1 cellular context compared by ENCODE assay signal in the genomic region with DNA sequence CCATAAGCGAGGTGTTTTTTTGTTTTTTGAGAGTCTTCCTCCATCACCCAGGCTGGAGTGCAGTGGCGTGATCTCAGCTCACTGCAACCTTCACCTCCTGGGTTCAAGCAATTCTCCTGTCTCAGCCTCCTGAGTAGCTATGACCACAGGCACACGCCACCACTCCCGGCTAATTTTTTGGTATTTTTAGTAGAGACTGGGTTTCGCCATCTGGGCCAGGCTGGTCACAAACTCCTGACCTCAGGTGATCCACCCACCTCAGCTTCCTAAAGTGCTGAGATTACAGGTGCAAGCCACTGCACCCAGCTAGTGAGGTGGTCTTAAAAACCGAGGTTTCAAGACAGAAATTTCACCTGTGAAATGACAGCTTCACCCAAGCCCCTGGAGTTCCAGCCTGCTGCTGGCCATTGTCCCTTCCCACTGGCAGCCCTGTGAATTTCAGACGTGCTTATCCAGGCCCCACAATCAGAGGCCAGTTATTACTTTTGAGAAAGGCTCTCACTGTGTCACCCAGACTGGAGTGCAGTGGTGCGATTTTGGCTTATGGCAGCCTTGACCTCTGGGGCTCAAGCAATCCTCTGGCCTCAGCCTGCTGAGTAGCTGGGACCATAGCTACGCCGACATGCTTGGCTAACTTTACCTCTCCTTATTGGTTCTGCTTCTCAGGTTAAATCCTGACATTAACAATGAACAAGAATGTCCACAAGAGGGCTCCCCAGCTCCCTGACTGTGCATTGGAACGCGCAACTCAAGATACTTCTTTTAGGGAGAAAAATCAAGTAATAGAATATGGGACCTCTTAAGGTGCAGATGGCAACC.
TF ChIP-seq lines count a peak whose summit lies in the region.

No MANE protein-coding gene starts in this region.

TF ChIP-seq in K562, 482 proteins besides CTCF, POLR2A, EP300 and RAD21 (continued from another document):
- TF ChIP-seq ATF2 (CRISPR knock-in tag; IDR thresholded peaks at IDR 0.05) (no peak), HMG20B (CRISPR knock-in tag; IDR thresholded peaks at IDR 0.05) (no peak), EWSR1 (IDR thresholded peaks at IDR 0.05; ENCODE audit: borderline replicate concordance, low read depth, partially characterized antibody) (no peak), HCFC1 (IDR thresholded peaks at IDR 0.05; ENCODE audit: low read depth, low read length) (0 out of 2 replicates have a peak, but pooled peaks have one; percentile 21), NCOA6 (IDR thresholded peaks at IDR 0.05) (0 out of 2 replicates have a peak, but pooled peaks have one; percentile 30), ZKSCAN3 (CRISPR knock-in tag; IDR thresholded peaks at IDR 0.05) (no peak), ZNF696 (CRISPR knock-in tag; conservative IDR thresholded peaks at IDR 0.05) (no peak), NRF1 (conservative IDR thresholded peaks at IDR 0.05 in 1 of 2, IDR thresholded peaks at IDR 0.05 in 1 of 2) (peak; percentile 40 to 64; a peak in 3 of 4 replicates), ZNF408 (CRISPR knock-in tag; IDR thresholded peaks at IDR 0.05; ENCODE audit: low read depth) (no peak), RCOR1 (IDR thresholded peaks at IDR 0.05; ENCODE audit: borderline replicate concordance in 1 of 2, low read depth in 2 of 2, low read length in 2 of 2) (no peak), TFAM (CRISPR knock-in tag; conservative IDR thresholded peaks at IDR 0.05) (no peak), IRF1 (CRISPR knock-in tag; IDR thresholded peaks at IDR 0.05; ENCODE audit: borderline replicate concordance) (no peak), LARP7 (IDR thresholded peaks at IDR 0.05) (no peak), CHD1 (IDR thresholded peaks at IDR 0.05; ENCODE audit: low read length) (no peak), CHD4 (IDR thresholded peaks at IDR 0.05; ENCODE audit: insufficient read depth, insufficient replicate concordance, low read depth, low read length, poor library complexity, severe bottlenecking) (no peak), THRAP3 (IDR thresholded peaks at IDR 0.05; ENCODE audit: borderline replicate concordance) (no peak), TCF7L2 (IDR thresholded peaks at IDR 0.05; ENCODE audit: low read depth, low read length) (no peak), MCM2 (IDR thresholded peaks at IDR 0.05; ENCODE audit: low read depth) (no peak)
- TF ChIP-seq, protein P1, sequence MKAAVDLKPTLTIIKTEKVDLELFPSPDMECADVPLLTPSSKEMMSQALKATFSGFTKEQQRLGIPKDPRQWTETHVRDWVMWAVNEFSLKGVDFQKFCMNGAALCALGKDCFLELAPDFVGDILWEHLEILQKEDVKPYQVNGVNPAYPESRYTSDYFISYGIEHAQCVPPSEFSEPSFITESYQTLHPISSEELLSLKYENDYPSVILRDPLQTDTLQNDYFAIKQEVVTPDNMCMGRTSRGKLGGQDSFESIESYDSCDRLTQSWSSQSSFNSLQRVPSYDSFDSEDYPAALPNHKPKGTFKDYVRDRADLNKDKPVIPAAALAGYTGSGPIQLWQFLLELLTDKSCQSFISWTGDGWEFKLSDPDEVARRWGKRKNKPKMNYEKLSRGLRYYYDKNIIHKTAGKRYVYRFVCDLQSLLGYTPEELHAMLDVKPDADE (conservative IDR thresholded peaks at IDR 0.05; ENCODE audit: control insufficient read depth, low read depth, low read length): 0 out of 2 replicates have a peak, but pooled peaks have one; percentile 31
